In genomic region chr2:236309669-236310029, GRCh38 we compare ENCODE assay signal across 9 cellular contexts. TPM values are rescaled to one million over a fixed set of nuclear protein-coding genes. Genes with fewer than 3 reads are reported as not detected.
DNase-seq lines count a peak whose midpoint lies in the region; ATAC-seq, FAIRE-seq and TF ChIP-seq lines count a peak whose summit lies in the region.
"Had no signal": no experiment of that assay in that cellular context is flagged by ENCODE, and none has a peak within 500 bp of the region (broad histone marks: within the 10 kb centered on the region; RNA-seq: fewer than 3 reads in every experiment).

No MANE protein-coding gene starts in this region.

- intact Hi-C loops in kidney (cut with DNase I) = no loop called here

- H3K4me1 ChIP-seq in BE2C (no peaks in the 10 kb centered on the region), SJSA1 (replicated peaks) (peaks cover 31% of the 10 kb centered on the region), kidney (ENCODE audit: control insufficient read depth in 1 of 2, insufficient read depth in 1 of 2, low read depth in 1 of 2, low read length in 2 of 2) (no peaks in the 10 kb centered on the region)

- DNase-seq in BE2C = peak; percentile 24
- DNase-seq in GM20000 (ENCODE audit: low spot score) = peak; percentile 42
- DNase-seq in SJSA1 (ENCODE audit: low read depth in 1 of 2, low spot score in 2 of 2) = peak in 1 of 2 experiments; percentile 83
- DNase-seq in kidney = no peak
- DNase-seq in dedifferentiated amniotic fluid mesenchymal stem cell (ENCODE audit: extremely low spot score) = no peak

- H3K27me3 ChIP-seq in BE2C (peaks cover 17% of the 10 kb centered on the region), SJSA1 (replicated peaks) (no peaks in the 10 kb centered on the region)
- H3K27me3 ChIP-seq: neutrophil had no signal

- ATAC-seq in GM19455 (IDR thresholded peaks at IDR 0.05; ENCODE audit: unreplicated experiment) (no peak), GM18502 (IDR thresholded peaks at IDR 0.05; ENCODE audit: poor library complexity, unreplicated experiment) (no peak), GM18511 (IDR thresholded peaks at IDR 0.05; ENCODE audit: unreplicated experiment) (no peak)

- TF ChIP-seq CTCF in BE2C (IDR thresholded peaks at IDR 0.05; ENCODE audit: low read depth, low read length) (peak; percentile 70), GM20000 (IDR thresholded peaks at IDR 0.05; ENCODE audit: extremely low read depth, missing control alignments) (peak; percentile 56), kidney (IDR thresholded peaks at IDR 0.05; ENCODE audit: borderline replicate concordance, extremely low read depth, insufficient read depth) (peak; percentile 52)

- H3K9me3 ChIP-seq in BE2C (no peaks in the 10 kb centered on the region), SJSA1 (replicated peaks) (no peaks in the 10 kb centered on the region), kidney (ENCODE audit: control insufficient read depth in 1 of 2, low read length in 2 of 2) (peaks cover 0 to 11% of the 10 kb centered on the region in 2 donors)

- H3K27ac ChIP-seq in SJSA1 (peak overlapping the region; percentile 43), kidney (ENCODE audit: low read depth in 2 of 2, low read length in 2 of 2) (no peak overlapping the region)
- H3K27ac ChIP-seq: neutrophil had no signal

- FAIRE-seq in kidney (lab: Jason Lieb, UNC) = no peak

- no peak overlapping the region for H3K4me3 ChIP-seq in BE2C (ENCODE audit: low read depth, low read length)
- no peak overlapping the region for H3K4me3 ChIP-seq in SJSA1
- no peak overlapping the region for H3K4me3 ChIP-seq in kidney (ENCODE audit: low read length in 2 of 2)

- H3K9ac ChIP-seq in kidney (ENCODE audit: low read length in 2 of 2) = no peak overlapping the region

- H3K36me3 ChIP-seq in BE2C = no peaks in the 10 kb centered on the region
- 0 out of 2 replicates have a peak, but pooled peaks cover 2% of the 10 kb centered on the region for H3K36me3 ChIP-seq in SJSA1
- H3K36me3 ChIP-seq in kidney (ENCODE audit: control insufficient read depth in 1 of 2, insufficient read depth in 2 of 2, low read length in 2 of 2) = no peaks in the 10 kb centered on the region
- H3K36me3 ChIP-seq: neutrophil had no signal

RNA-seq across cellular contexts. Expression of gene ASB18, which starts 45.4 kb away (rescaled TPM):
- not detected for polyA plus RNA-seq in BE2C (2012; ENCODE audit: insufficient read depth, insufficient read length, low read depth)
- total RNA-seq in SJSA1 (2014; rRNA removed; shearing (Covaris generic)) = 1.1 TPM in 1 of 2 replicates, not detected in the other
- not detected for total RNA-seq in kidney
- polyA plus RNA-seq in kidney (ENCODE audit: insufficient read depth, low read depth, low replicate concordance) = not detected

Comparison
In these comparisons a context has a peak if more than half of its experiments do, and no peak if none do; other contexts are left out.
1. DNase-seq: peak in BE2C (single experiment) and GM20000 (single experiment); none in kidney (single experiment) and dedifferentiated amniotic fluid mesenchymal stem cell (single experiment).
2. Peak in every context shown above with its lines, with median percentiles within 50 percentile points of each other: CTCF ChIP-seq.